ENCODE assay signal across 27 cellular contexts in the genomic region with DNA sequence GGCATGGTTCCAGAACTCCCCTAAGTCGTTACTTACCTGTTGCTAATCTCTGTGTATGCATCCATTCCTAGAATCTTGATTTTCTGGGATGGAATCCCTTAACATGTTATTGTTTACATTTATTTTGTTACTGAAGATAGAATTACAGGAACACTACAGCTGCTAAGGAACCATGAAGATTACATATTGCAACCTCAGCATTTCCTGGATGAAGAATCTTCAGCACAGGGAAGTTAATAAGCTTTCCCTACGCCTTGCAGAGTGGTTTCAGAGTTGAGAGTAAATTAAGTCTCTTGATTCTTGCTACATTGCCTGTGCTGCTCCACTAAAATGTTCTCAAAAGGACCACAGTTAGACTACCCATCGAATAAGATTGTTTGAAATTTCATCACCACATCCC. TPM values are rescaled to one million over a fixed set of nuclear protein-coding genes. Genes with fewer than 3 reads are reported as not detected.
"Had no signal": no experiment of that assay in that cellular context is flagged by ENCODE, and none has a peak within 500 bp of the region (broad histone marks: within the 10 kb centered on the region; RNA-seq: fewer than 3 reads in every experiment).

No MANE protein-coding gene starts in this region.

- H3K9me3 ChIP-seq: SJCRH30 had no signal

- H3K4me2 ChIP-seq: KMS-11 had no signal

- FAIRE-seq: astrocyte had no signal

- H3K27ac ChIP-seq: KMS-11, SJCRH30 had no signal

- H3K36me3 ChIP-seq: SJCRH30 had no signal

- H3K4me1 ChIP-seq: SJCRH30 had no signal

- H3K9ac ChIP-seq: KMS-11 had no signal

- ATAC-seq: activated CD4-positive, CD25-positive, alpha-beta regulatory T cell treated with anti-CD3 and anti-CD28 coated beads, Interleukin-2, amount 50 U/mL, for 24 hours; activated CD8-positive, alpha-beta T cell treated with anti-CD3 and anti-CD28 coated beads, Interleukin-2, amount 10 ng/mL, durations not matched to agents 7 days and 5 days; activated naive CD4-positive, alpha-beta T cell treated with anti-CD3 and anti-CD28 coated beads, Interleukin-2, amount 50 U/mL, for 72 hours; activated naive CD8-positive, alpha-beta T cell treated with anti-CD3 and anti-CD28 coated beads, Interleukin-2, amount 50 U/mL, for 24 hours; Panc1; SK-N-SH treated with all-trans-retinoic acid at 6 μM for 48 hours had no signal

- H3K4me3 ChIP-seq: SJCRH30 had no signal

- H3K27me3 ChIP-seq: SJCRH30 had no signal

- DNase-seq: activated CD4-positive, alpha-beta T cell treated with anti-CD3 and anti-CD28 coated beads for 4 hours; activated CD8-positive, alpha-beta memory T cell treated with anti-CD3 and anti-CD28 coated beads, Interleukin-2, amount 50 U/mL, for 48 hours; activated CD8-positive, alpha-beta T cell treated with anti-CD3 and anti-CD28 coated beads, Interleukin-2, amount 10 ng/mL, durations not matched to agents 7 days and 5 days; activated effector memory CD4-positive, alpha-beta T cell treated with anti-CD3 and anti-CD28 coated beads, Interleukin-2, amount 50 U/mL, for 16 hours; activated naive CD4-positive, alpha-beta T cell treated with Interleukin-2 at 50 U/mL for 16 hours; activated naive CD8-positive, alpha-beta T cell treated with anti-CD3 and anti-CD28 coated beads, Interleukin-2, amount 50 U/mL, for 24 hours; activated T-cell treated with anti-CD3 and anti-CD28 coated beads, Interleukin-2, amount 50 U/mL, for 24 hours; amniotic stem cell; NCI-H1092; NCI-H1417 treated with DMSO at 0.1 percent for 48 hours; NCI-H1694; NCI-H2029 treated with DMSO at 0.1 percent for 48 hours; NCI-H446; NCI-H524; NCI-H748 treated with DMSO at 0.1 percent for 48 hours; OCI-M1; Right ventricle myocardium superior; RPMI8226; SJCRH30; SW 1271 had no signal

RNA-seq across cellular contexts. Expression of a gene that starts 31.4 kb away (rescaled TPM):
- total RNA-seq: MCF 10A, SJCRH30 had no signal

RNA-seq across cellular contexts. Expression of a gene that starts 59.8 kb away (rescaled TPM):
- total RNA-seq: MCF 10A had no signal
